ENCODE assay signal across 1 cellular context in genomic region chr1:153977250-153978240, GRCh38.
A peak's percentile ranks its signal among the peaks of the same experiment; 100 is the strongest.
TF ChIP-seq lines count a peak whose summit lies in the region.

Gene JTB (minus strand): TSS chr1:153977674. CDS start chr1:153977252, 422 bp downstream.

TF ChIP-seq in K562, 482 proteins besides CTCF, POLR2A, EP300 and RAD21 (continued from another document and continues in another):
- TF ChIP-seq ARID3B (CRISPR knock-in tag; IDR thresholded peaks at IDR 0.05; ENCODE audit: borderline replicate concordance) (no peak), ZFP30 (CRISPR knock-in tag; IDR thresholded peaks at IDR 0.05; ENCODE audit: borderline replicate concordance) (no peak), TBL1XR1 (IDR thresholded peaks at IDR 0.05; ENCODE audit: low read length in 2 of 2) (no peak), MBD1 (CRISPR knock-in tag; IDR thresholded peaks at IDR 0.05) (no peak), GABPA (tag; conservative IDR thresholded peaks at IDR 0.05; ENCODE audit: low read depth) (0 out of 2 replicates have a peak, but pooled peaks have one; percentile 22), BDP1 (IDR thresholded peaks at IDR 0.05; ENCODE audit: insufficient read depth, insufficient read length) (no peak), IRF1 (CRISPR knock-in tag; IDR thresholded peaks at IDR 0.05; ENCODE audit: borderline replicate concordance) (no peak), ZNF445 (CRISPR knock-in tag; IDR thresholded peaks at IDR 0.05; ENCODE audit: low read depth) (no peak), NBN (IDR thresholded peaks at IDR 0.05; ENCODE audit: low read depth) (no peak), ZNF316 (IDR thresholded peaks at IDR 0.05) (no peak; the same call in 1 of the 2 replicates), THRAP3 (IDR thresholded peaks at IDR 0.05; ENCODE audit: borderline replicate concordance) (no peak), NCOR1 (IDR thresholded peaks at IDR 0.05) (no peak), PYGO2 (tag; IDR thresholded peaks at IDR 0.05) (no peak), RNF219 (CRISPR knock-in tag; IDR thresholded peaks at IDR 0.05) (no peak), C11orf30 (IDR thresholded peaks at IDR 0.05; ENCODE audit: low read depth) (no peak), STAT5A (IDR thresholded peaks at IDR 0.05; ENCODE audit: borderline replicate concordance, low read length) (no peak), LCOR (CRISPR knock-in tag; IDR thresholded peaks at IDR 0.05) (0 out of 2 replicates have a peak, but pooled peaks have one; percentile 36), TRIM28 (IDR thresholded peaks at IDR 0.05) (no peak), STAT6 (CRISPR knock-in tag; IDR thresholded peaks at IDR 0.05) (0 out of 2 replicates have a peak, but pooled peaks have one; percentile 10), ERF (CRISPR knock-in tag; IDR thresholded peaks at IDR 0.05) (no peak), ZNF232 (CRISPR knock-in tag; IDR thresholded peaks at IDR 0.05) (no peak), HDGF (IDR thresholded peaks at IDR 0.05) (no peak), WHSC1 (IDR thresholded peaks at IDR 0.05; ENCODE audit: low read length) (no peak), BCOR (IDR thresholded peaks at IDR 0.05) (no peak), GTF2F1 (IDR thresholded peaks at IDR 0.05; ENCODE audit: low read depth, low read length) (no peak), ZNF174 (CRISPR knock-in tag; IDR thresholded peaks at IDR 0.05) (no peak), ZNF407 (IDR thresholded peaks at IDR 0.05; ENCODE audit: low read depth) (no peak)
- TF ChIP-seq, protein P1, sequence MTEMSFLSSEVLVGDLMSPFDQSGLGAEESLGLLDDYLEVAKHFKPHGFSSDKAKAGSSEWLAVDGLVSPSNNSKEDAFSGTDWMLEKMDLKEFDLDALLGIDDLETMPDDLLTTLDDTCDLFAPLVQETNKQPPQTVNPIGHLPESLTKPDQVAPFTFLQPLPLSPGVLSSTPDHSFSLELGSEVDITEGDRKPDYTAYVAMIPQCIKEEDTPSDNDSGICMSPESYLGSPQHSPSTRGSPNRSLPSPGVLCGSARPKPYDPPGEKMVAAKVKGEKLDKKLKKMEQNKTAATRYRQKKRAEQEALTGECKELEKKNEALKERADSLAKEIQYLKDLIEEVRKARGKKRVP (CRISPR knock-in tag; IDR thresholded peaks at IDR 0.05), result peak; percentile 24; the same call in 1 of the 2 replicates
- TF ChIP-seq, protein P2, sequence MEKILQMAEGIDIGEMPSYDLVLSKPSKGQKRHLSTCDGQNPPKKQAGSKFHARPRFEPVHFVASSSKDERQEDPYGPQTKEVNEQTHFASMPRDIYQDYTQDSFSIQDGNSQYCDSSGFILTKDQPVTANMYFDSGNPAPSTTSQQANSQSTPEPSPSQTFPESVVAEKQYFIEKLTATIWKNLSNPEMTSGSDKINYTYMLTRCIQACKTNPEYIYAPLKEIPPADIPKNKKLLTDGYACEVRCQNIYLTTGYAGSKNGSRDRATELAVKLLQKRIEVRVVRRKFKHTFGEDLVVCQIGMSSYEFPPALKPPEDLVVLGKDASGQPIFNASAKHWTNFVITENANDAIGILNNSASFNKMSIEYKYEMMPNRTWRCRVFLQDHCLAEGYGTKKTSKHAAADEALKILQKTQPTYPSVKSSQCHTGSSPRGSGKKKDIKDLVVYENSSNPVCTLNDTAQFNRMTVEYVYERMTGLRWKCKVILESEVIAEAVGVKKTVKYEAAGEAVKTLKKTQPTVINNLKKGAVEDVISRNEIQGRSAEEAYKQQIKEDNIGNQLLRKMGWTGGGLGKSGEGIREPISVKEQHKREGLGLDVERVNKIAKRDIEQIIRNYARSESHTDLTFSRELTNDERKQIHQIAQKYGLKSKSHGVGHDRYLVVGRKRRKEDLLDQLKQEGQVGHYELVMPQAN (IDR thresholded peaks at IDR 0.05; ENCODE audit: borderline replicate concordance), result peak; percentile 71; the same call in 1 of the 2 replicates
- TF ChIP-seq, protein P3, sequence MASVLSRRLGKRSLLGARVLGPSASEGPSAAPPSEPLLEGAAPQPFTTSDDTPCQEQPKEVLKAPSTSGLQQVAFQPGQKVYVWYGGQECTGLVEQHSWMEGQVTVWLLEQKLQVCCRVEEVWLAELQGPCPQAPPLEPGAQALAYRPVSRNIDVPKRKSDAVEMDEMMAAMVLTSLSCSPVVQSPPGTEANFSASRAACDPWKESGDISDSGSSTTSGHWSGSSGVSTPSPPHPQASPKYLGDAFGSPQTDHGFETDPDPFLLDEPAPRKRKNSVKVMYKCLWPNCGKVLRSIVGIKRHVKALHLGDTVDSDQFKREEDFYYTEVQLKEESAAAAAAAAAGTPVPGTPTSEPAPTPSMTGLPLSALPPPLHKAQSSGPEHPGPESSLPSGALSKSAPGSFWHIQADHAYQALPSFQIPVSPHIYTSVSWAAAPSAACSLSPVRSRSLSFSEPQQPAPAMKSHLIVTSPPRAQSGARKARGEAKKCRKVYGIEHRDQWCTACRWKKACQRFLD (CRISPR knock-in tag; IDR thresholded peaks at IDR 0.05), result no peak
